28 cellular contexts compared by ENCODE assay signal in genomic region chr15:94470492-94470891, GRCh38.
DNase-seq lines count a peak whose midpoint lies in the region; ATAC-seq and TF ChIP-seq lines count a peak whose summit lies in the region.
"Had no signal": no experiment of that assay in that cellular context is flagged by ENCODE, and none has a peak within 500 bp of the region (broad histone marks: within the 10 kb centered on the region; RNA-seq: fewer than 3 reads in every experiment).

No MANE protein-coding gene starts in this region.

- no peaks in the 10 kb centered on the region for H3K27me3 ChIP-seq in RWPE2 (ENCODE audit: insufficient read depth, poor library complexity, severe bottlenecking)
- H3K27me3 ChIP-seq: SJCRH30 had no signal

- ATAC-seq in RWPE2 (ENCODE audit: low read depth) (peak; percentile 94), esophagus mucosa (peak; percentile 88), mucosa of descending colon (peak; percentile 80)
- ATAC-seq: GM12878, Right ventricle myocardium inferior, SK-N-SH treated with all-trans-retinoic acid at 6 μM for 48 hours had no signal

- H3K36me3 ChIP-seq in RWPE2 (ENCODE audit: low read depth): peaks cover 8% of the 10 kb centered on the region; the same call in 1 of the 2 replicates
- H3K36me3 ChIP-seq in mucosa of descending colon (ENCODE audit: low read depth): no peaks in the 10 kb centered on the region
- H3K36me3 ChIP-seq: SJCRH30 had no signal

- TF ChIP-seq CTCF in RWPE2 (IDR thresholded peaks at IDR 0.05; ENCODE audit: poor library complexity, severe bottlenecking) (no peak), mucosa of descending colon (IDR thresholded peaks at IDR 0.05) (no peak)

- H3K4me3 ChIP-seq in RWPE2 (ENCODE audit: severe bottlenecking): no peak overlapping the region
- H3K4me3 ChIP-seq in mucosa of descending colon: no peak overlapping the region
- H3K4me3 ChIP-seq: GM12878, SJCRH30 had no signal

- DNase-seq in NOMO-1 treated with DMSO at 0.1 percent for 48 hours (lab: John Stamatoyannopoulos, UW; ENCODE audit: unreplicated experiment): peak; percentile 19
- no peak for DNase-seq in NOMO-1 treated with dmso at 0.1 percent for 144 hours (lab: John Stamatoyannopoulos, UW; ENCODE audit: unreplicated experiment)
- no peak for DNase-seq in RWPE2 (ENCODE audit: low spot score)
- no peak for DNase-seq in mucosa of descending colon
- DNase-seq in hepatic stellate cell (ENCODE audit: low spot score): no peak
- no peak for DNase-seq in NCI-H524 (lab: John Stamatoyannopoulos, UW)
- DNase-seq in foreskin melanocyte: no peak
- DNase-seq: CD8-positive, alpha-beta memory T cell; DMS 273 treated with DMSO at 0.1 percent for 48 hours; DMS79; EL; GDM1; HCEC 1CT; Karpas-422; NCI-H1105; NCI-H1436 treated with DMSO at 0.1 percent for 48 hours; NCI-H1930; NCI-H2107; NCI-H524 treated with DMSO at 0.1 percent for 48 hours; OCI-M1; SJCRH30 had no signal

- peak overlapping the region; percentile 7 for H3K27ac ChIP-seq in RWPE2 (ENCODE audit: poor library complexity, severe bottlenecking)
- H3K27ac ChIP-seq: 22Rv1, C4-2B, HL-60, SJCRH30 had no signal

- H3K4me1 ChIP-seq in RWPE2 (ENCODE audit: insufficient read depth, poor library complexity, severe bottlenecking) (peaks cover 10% of the 10 kb centered on the region), mucosa of descending colon (ENCODE audit: low read depth) (no peaks in the 10 kb centered on the region)
- H3K4me1 ChIP-seq: SJCRH30 had no signal

- H3K9me3 ChIP-seq in RWPE2 (ENCODE audit: severe bottlenecking): no peaks in the 10 kb centered on the region
- H3K9me3 ChIP-seq in mucosa of descending colon: no peaks in the 10 kb centered on the region
- H3K9me3 ChIP-seq: SJCRH30 had no signal

- intact Hi-C loops in mucosa of descending colon (cut with DNase I, micrococcal nuclease): no loop called here
